In genomic region chr1:222369991-222370910, GRCh38 we compare ENCODE assay signal across 15 cellular contexts.
A peak's percentile ranks its signal among the peaks of the same experiment; 100 is the strongest.
DNase-seq lines count a peak whose midpoint lies in the region; ATAC-seq, FAIRE-seq and TF ChIP-seq lines count a peak whose summit lies in the region.
"Had no signal": no experiment of that assay in that cellular context is flagged by ENCODE, and none has a peak within 500 bp of the region (broad histone marks: within the 10 kb centered on the region; RNA-seq: fewer than 3 reads in every experiment).

No MANE protein-coding gene starts in this region.

- peak; percentile 90 for FAIRE-seq in astrocyte (lab: Jason Lieb, UNC)

- H2AFZ ChIP-seq in astrocyte (ENCODE audit: low read depth, low read length) = peak overlapping the region; percentile 12

- no peaks in the 10 kb centered on the region for H3K27me3 Mint-ChIP-seq in astrocyte (ENCODE audit: low read depth, unreplicated experiment)

- no peaks in the 10 kb centered on the region for H3K9me3 Mint-ChIP-seq in astrocyte (ENCODE audit: unreplicated experiment)

- ATAC-seq in GM19324 (IDR thresholded peaks at IDR 0.05; ENCODE audit: low FRiP score, unreplicated experiment) = no peak
- no peak for ATAC-seq in HG02763 (IDR thresholded peaks at IDR 0.05; ENCODE audit: unreplicated experiment)
- ATAC-seq: effector memory CD8-positive, alpha-beta T cell had no signal

- H3K79me2 ChIP-seq in astrocyte (ENCODE audit: insufficient read depth, low read length) = no peaks in the 10 kb centered on the region

- peaks cover 45% of the 10 kb centered on the region for H3K4me1 Mint-ChIP-seq in astrocyte (ENCODE audit: low read depth, unreplicated experiment)
- H3K4me1 Mint-ChIP-seq: CD14-positive monocyte had no signal

- no peaks in the 10 kb centered on the region for H3K27me3 ChIP-seq in astrocyte (ENCODE audit: insufficient read depth, low read length)
- no peaks in the 10 kb centered on the region for H3K27me3 ChIP-seq in kidney epithelial cell (ENCODE audit: control insufficient read depth, insufficient read depth, low read length)
- H3K27me3 ChIP-seq: adrenal gland had no signal

- DNase-seq in AG09309 (ENCODE audit: low read depth) = peak; percentile 57
- DNase-seq in HT1080 (ENCODE audit: low read depth) = peak; percentile 93
- DNase-seq in astrocyte (ENCODE audit: low read depth) = peak; percentile 98
- peak; percentile 61 for DNase-seq in kidney epithelial cell (ENCODE audit: low read depth)
- no peak for DNase-seq in effector CD8-positive, alpha-beta T cell (lab: John Stamatoyannopoulos, UW)
- no peak for DNase-seq in OCI-M1 (lab: John Stamatoyannopoulos, UW)
- DNase-seq: activated CD8-positive, alpha-beta memory T cell treated with anti-CD3 and anti-CD28 coated beads, Interleukin-2, amount 50 U/mL, for 4 hours; adrenal gland; effector memory CD8-positive, alpha-beta T cell; MV-4-11; NCI-H446 had no signal

- H3K9ac ChIP-seq in astrocyte (ENCODE audit: low read length) = peak overlapping the region; percentile 81

- peak overlapping the region; percentile 42 for H3K4me3 Mint-ChIP-seq in astrocyte (ENCODE audit: unreplicated experiment)
- H3K4me3 Mint-ChIP-seq: CD14-positive monocyte; effector memory CD8-positive, alpha-beta T cell had no signal

- H3K36me3 ChIP-seq in astrocyte (ENCODE audit: insufficient read depth, low read length) (no peaks in the 10 kb centered on the region), kidney epithelial cell (ENCODE audit: control insufficient read depth, insufficient read depth, low read length) (no peaks in the 10 kb centered on the region)
- H3K36me3 ChIP-seq: adrenal gland had no signal

- H3K4me3 ChIP-seq in AG09309 (ENCODE audit: control insufficient read depth, low read depth, low read length) (no peak overlapping the region), astrocyte (ENCODE audit: insufficient read depth, low read depth, low read length) (peak overlapping the region; percentile 21), kidney epithelial cell (ENCODE audit: low read depth, low read length) (no peak overlapping the region)
- H3K4me3 ChIP-seq: adrenal gland had no signal

- no peaks in the 10 kb centered on the region for H3K36me3 Mint-ChIP-seq in astrocyte (ENCODE audit: low read depth, unreplicated experiment)
- H3K36me3 Mint-ChIP-seq: CD14-positive monocyte had no signal

- H3K9me3 ChIP-seq in astrocyte (ENCODE audit: insufficient read depth, low read depth, low read length) = no peaks in the 10 kb centered on the region
- H3K9me3 ChIP-seq: adrenal gland had no signal

- peaks cover 31% of the 10 kb centered on the region for H3K4me1 ChIP-seq in astrocyte (ENCODE audit: insufficient read depth, low read length)
- H3K4me1 ChIP-seq: adrenal gland had no signal

- H3K27ac Mint-ChIP-seq in astrocyte (ENCODE audit: unreplicated experiment) = peak overlapping the region; percentile 99
- H3K27ac Mint-ChIP-seq: effector memory CD8-positive, alpha-beta T cell had no signal

- TF ChIP-seq CTCF in AG09309 (IDR thresholded peaks at IDR 0.05; ENCODE audit: control insufficient read depth, insufficient read depth, low read depth, low read length, missing control alignments) (no peak), astrocyte (IDR thresholded peaks at IDR 0.05; ENCODE audit: insufficient read depth, low read depth, low read length) (no peak), kidney epithelial cell (IDR thresholded peaks at IDR 0.05; ENCODE audit: insufficient read depth, low read length, poor library complexity, severe bottlenecking) (no peak)

- H3K27ac ChIP-seq in astrocyte (ENCODE audit: low read depth, low read length) = peak overlapping the region; percentile 99
- H3K27ac ChIP-seq: adrenal gland, HL-60 had no signal

- no peaks in the 10 kb centered on the region for H4K20me1 ChIP-seq in astrocyte (ENCODE audit: insufficient read depth, low read length)

- H3K4me2 ChIP-seq in astrocyte (ENCODE audit: low read length) = peak overlapping the region; percentile 79

Comparison
In these comparisons a context has a peak if more than half of its experiments do, and no peak if none do; other contexts are left out.
1. DNase-seq: peak in AG09309 (single experiment), HT1080 (single experiment), astrocyte (single experiment) and kidney epithelial cell (single experiment); none in effector CD8-positive, alpha-beta T cell (single experiment) and OCI-M1 (single experiment).